14 cellular contexts compared by ENCODE assay signal in the genomic region with DNA sequence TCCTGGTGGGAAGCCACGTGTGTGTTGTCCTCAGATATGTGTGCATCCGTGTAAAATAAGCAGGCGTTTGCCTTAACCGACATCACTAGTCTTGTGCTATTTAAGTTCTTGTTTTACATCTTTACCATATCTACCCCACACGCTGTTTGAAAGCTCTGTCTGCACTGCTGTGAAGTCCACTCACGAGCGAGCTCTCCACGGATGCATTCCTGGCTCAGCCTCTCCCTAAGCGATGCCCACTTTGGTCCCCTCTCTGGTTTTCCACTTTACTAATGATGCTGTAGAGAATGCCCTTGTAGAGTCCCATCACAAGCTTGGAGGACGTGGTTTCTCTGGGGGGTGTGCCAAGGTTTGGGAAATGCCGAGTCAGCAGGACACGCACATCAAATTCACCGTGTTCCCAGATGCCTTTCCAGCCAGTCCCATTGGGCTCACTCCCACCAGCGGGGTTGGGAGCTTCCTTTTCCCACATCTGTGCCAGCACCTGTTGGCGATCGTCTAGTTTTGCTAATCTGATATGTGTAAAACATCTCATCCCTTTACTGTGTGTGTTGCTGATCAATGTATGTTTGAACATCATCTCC. TPM values are rescaled to one million over a fixed set of nuclear protein-coding genes. Genes with fewer than 3 reads are reported as not detected.
DNase-seq lines count a peak whose midpoint lies in the region; ATAC-seq lines count a peak whose summit lies in the region.
"Had no signal": no experiment of that assay in that cellular context is flagged by ENCODE, and none has a peak within 500 bp of the region (broad histone marks: within the 10 kb centered on the region; RNA-seq: fewer than 3 reads in every experiment).

No MANE protein-coding gene starts in this region.

- H3K4me1 ChIP-seq in BLaER1: peaks cover 60% of the 10 kb centered on the region
- H3K4me1 ChIP-seq in Karpas-422 (ENCODE audit: low read length): peaks cover 65% of the 10 kb centered on the region
- H3K4me1 ChIP-seq: HAP-1 had no signal

- no peaks in the 10 kb centered on the region for H4K20me1 ChIP-seq in BLaER1
- H4K20me1 ChIP-seq in Karpas-422 (ENCODE audit: insufficient read depth, low read depth, low read length): no peaks in the 10 kb centered on the region

- ATAC-seq in GM21786 (IDR thresholded peaks at IDR 0.05; ENCODE audit: unreplicated experiment): no peak
- ATAC-seq: CD8-positive, alpha-beta T cell had no signal

- H3K9me2 ChIP-seq in Karpas-422 (replicated peaks; ENCODE audit: insufficient read depth, low read length): no peaks in the 10 kb centered on the region

- no peaks in the 10 kb centered on the region for H3K79me2 ChIP-seq in Karpas-422 (ENCODE audit: low read length)

- H3K27me3 ChIP-seq in BLaER1 (no peaks in the 10 kb centered on the region), Karpas-422 (ENCODE audit: low read length) (no peaks in the 10 kb centered on the region)

- DNase-seq in NCI-H524 (lab: John Stamatoyannopoulos, UW) (peak; percentile 11 to 29), NCI-H524 treated with DMSO at 0.1 percent for 48 hours (lab: John Stamatoyannopoulos, UW) (no peak), Karpas-422 (no peak), islet precursor cell (peak; percentile 22), NCI-H2227 (lab: John Stamatoyannopoulos, UW; ENCODE audit: unreplicated experiment) (no peak), RPMI8226 (no peak)
- DNase-seq: CD8-positive, alpha-beta T cell; COR-L47; GOT3 had no signal

- no peak overlapping the region for H2AFZ ChIP-seq in Karpas-422 (ENCODE audit: low read length)

- H3K27ac ChIP-seq in BLaER1 (no peak overlapping the region), Karpas-422 (ENCODE audit: low read length) (peak overlapping the region; percentile 71)

- no peak overlapping the region for H3K9ac ChIP-seq in BLaER1
- H3K9ac ChIP-seq in Karpas-422 (ENCODE audit: low read length): no peak overlapping the region

- H3K4me2 ChIP-seq in BLaER1 (peak overlapping the region; percentile 58), Karpas-422 (ENCODE audit: low read depth, low read length, poor library complexity, severe bottlenecking) (peak overlapping the region; percentile 51)

- H3K4me3 ChIP-seq in BLaER1 (no peak overlapping the region), Karpas-422 (ENCODE audit: low read length) (no peak overlapping the region)
- H3K4me3 ChIP-seq: HAP-1 had no signal

- H3K36me3 ChIP-seq in BLaER1 (no peaks in the 10 kb centered on the region), Karpas-422 (ENCODE audit: insufficient read depth, low read length) (no peaks in the 10 kb centered on the region)
- H3K36me3 ChIP-seq: HAP-1 had no signal

- peaks cover 5% of the 10 kb centered on the region; the same call in 1 of the 2 replicates for H3K9me3 ChIP-seq in BLaER1
- no peaks in the 10 kb centered on the region for H3K9me3 ChIP-seq in Karpas-422 (ENCODE audit: low read length)
- H3K9me3 ChIP-seq: HAP-1 had no signal

RNA-seq across cellular contexts. Expression of gene ACTL8, which starts 43.8 kb away (rescaled TPM):
- 0.11 TPM in 1 of 2 replicates, not detected in the other for total RNA-seq in Karpas-422 (2014; rRNA removed; shearing (Covaris generic); ENCODE audit: low replicate concordance)
- total RNA-seq: A172; B cell; CD8-positive, alpha-beta T cell had no signal

Comparison
In these comparisons a context has a peak if more than half of its experiments do, and no peak if none do; other contexts are left out.
1. DNase-seq: peak in NCI-H524 (2 of 2) and islet precursor cell (single experiment); none in NCI-H524 treated with DMSO at 0.1 percent for 48 hours (single experiment), Karpas-422 (single experiment), NCI-H2227 (single experiment) and RPMI8226 (single experiment).